19 cellular contexts compared by ENCODE assay signal in the genomic region with DNA sequence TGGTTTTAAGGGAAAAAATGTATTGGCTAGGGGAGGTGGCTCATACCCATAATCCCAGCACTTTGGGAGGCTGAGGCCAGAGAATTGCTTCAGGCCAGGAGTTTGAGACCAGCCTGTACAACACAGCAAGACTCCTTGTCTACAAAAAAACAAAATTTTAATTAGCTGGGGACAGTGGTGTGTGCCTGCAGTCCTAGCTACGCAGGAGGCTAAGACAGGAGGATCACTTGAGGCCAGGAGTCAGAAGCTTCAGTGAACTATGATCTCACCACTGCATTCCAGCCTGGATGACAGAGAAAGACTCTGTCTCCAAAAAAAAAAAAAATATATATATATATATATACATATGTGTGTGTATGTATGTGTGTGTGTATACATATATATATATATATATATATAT. TPM values are rescaled to one million over a fixed set of nuclear protein-coding genes. Genes with fewer than 3 reads are reported as not detected.
A peak's percentile ranks its signal among the peaks of the same experiment; 100 is the strongest.
DNase-seq lines count a peak whose midpoint lies in the region; ATAC-seq, FAIRE-seq and TF ChIP-seq lines count a peak whose summit lies in the region.
"Had no signal": no experiment of that assay in that cellular context is flagged by ENCODE, and none has a peak within 500 bp of the region (broad histone marks: within the 10 kb centered on the region; RNA-seq: fewer than 3 reads in every experiment).

No MANE protein-coding gene starts in this region.

- H3K36me3 Mint-ChIP-seq in CD14-positive monocyte = peaks cover 35 to 48% of the 10 kb centered on the region in 2 donors

- no peaks in the 10 kb centered on the region for H3K9me3 ChIP-seq in K562 (replicated peaks; ENCODE audit: control insufficient read depth, insufficient read depth, low read depth, low read length)
- no peaks in the 10 kb centered on the region for H3K9me3 ChIP-seq in breast epithelium
- H3K9me3 ChIP-seq: A549, BE2C, Caco-2, HAP-1 had no signal

- peak; percentile 31; the same call in 2 of the 3 replicates for ATAC-seq in K562
- ATAC-seq in GM18858 (IDR thresholded peaks at IDR 0.05; ENCODE audit: unreplicated experiment) = no peak
- ATAC-seq in Right ventricle myocardium inferior = no peak
- ATAC-seq: A549, GM12878 had no signal

- H3K27ac Mint-ChIP-seq in CD14-positive monocyte = peak overlapping the region in 5 of 7 donors; percentile 30 to 66 (median 45)
- H3K27ac Mint-ChIP-seq: CD8-positive, alpha-beta memory T cell had no signal

- in situ Hi-C loops in K562 (cut with MboI) = no loop called here

- H2AFZ ChIP-seq in K562 (ENCODE audit: low read depth, low read length) = no peak overlapping the region

- WGBS in K562 (ENCODE audit: insufficient coverage, low coverage, missing lambda C conversion rate) = 100% methylated on average over 1 of the region's 1 CpG

- H3K9me1 ChIP-seq in K562 (ENCODE audit: control insufficient read depth, insufficient read depth, low read length) = no peaks in the 10 kb centered on the region

- no peak for TF ChIP-seq EP300 in K562 (IDR thresholded peaks at IDR 0.05; ENCODE audit: low read length)

- no peak overlapping the region for H3K4me2 ChIP-seq in K562 (ENCODE audit: insufficient read depth, low read length)
- H3K4me2 ChIP-seq: A549 had no signal

- peaks cover 11% of the 10 kb centered on the region for H3K4me1 Mint-ChIP-seq in CD14-positive monocyte
- H3K4me1 Mint-ChIP-seq: CD8-positive, alpha-beta memory T cell had no signal

- intact Hi-C loops in CD14-positive monocyte (cut with micrococcal nuclease) = no loop called here
- intact Hi-C loops in K562 (cut with micrococcal nuclease) = no loop called here
- intact Hi-C loops in Right ventricle myocardium inferior (cut with DNase I) = no loop called here
- intact Hi-C loops in breast epithelium (cut with DNase I; ENCODE audit: low total_unique reads) = no loop called here

- no peaks in the 10 kb centered on the region for H3K27me3 ChIP-seq in K562 (ENCODE audit: control insufficient read depth in 2 of 2, insufficient read depth in 2 of 2, low read length in 2 of 2)
- H3K27me3 ChIP-seq in breast epithelium = no peaks in the 10 kb centered on the region
- H3K27me3 ChIP-seq: BE2C had no signal

- no peak overlapping the region for H3K9ac ChIP-seq in K562 (ENCODE audit: insufficient read depth in 1 of 2, low read depth in 2 of 2, low read length in 2 of 2)

- no peak overlapping the region for H3K4me3 ChIP-seq in K562
- H3K4me3 ChIP-seq in breast epithelium = no peak overlapping the region
- H3K4me3 ChIP-seq: A549, GM12878, HAP-1 had no signal

- H3K4me1 ChIP-seq in K562 (replicated peaks in 1 of 2; ENCODE audit: control insufficient read depth in 2 of 2, insufficient read depth in 2 of 2, low read length in 2 of 2) = no peaks in the 10 kb centered on the region
- H3K4me1 ChIP-seq in breast epithelium = no peaks in the 10 kb centered on the region
- H3K4me1 ChIP-seq: BE2C, Caco-2 had no signal

- TF ChIP-seq POLR2A in K562 (conservative IDR thresholded peaks at IDR 0.05) (no peak), breast epithelium (IDR thresholded peaks at IDR 0.05) (no peak)

- DNase-seq in CD14-positive monocyte (ENCODE audit: low spot score) = no peak
- peak; percentile 18 for DNase-seq in EH (ENCODE audit: low read depth)
- peak; percentile 23 for DNase-seq in HCEC 1CT
- DNase-seq in K562 (ENCODE audit: extremely low read depth in 1 of 4, low spot score in 3 of 4) = no peak
- no peak for DNase-seq in NCI-H146 treated with DMSO at 0.1 percent for 48 hours (lab: John Stamatoyannopoulos, UW; ENCODE audit: unreplicated experiment)
- DNase-seq in Right ventricle myocardium inferior (ENCODE audit: missing footprints) = no peak
- DNase-seq in breast epithelium (ENCODE audit: low spot score in 2 of 2) = no peak
- DNase-seq: BE2C; Caco-2; CD8-positive, alpha-beta memory T cell; DND-41; GOT3; IMR-90; KG1 had no signal

- no peak for TF ChIP-seq RAD21 in K562 (CRISPR knock-in tag; conservative IDR thresholded peaks at IDR 0.05 in 1 of 2, IDR thresholded peaks at IDR 0.05 in 1 of 2)

- H4K20me1 ChIP-seq in K562 (replicated peaks; ENCODE audit: control insufficient read depth, insufficient read depth, low read length) = no peaks in the 10 kb centered on the region

- H3K9me3 Mint-ChIP-seq in CD14-positive monocyte = no peaks in the 10 kb centered on the region
- H3K9me3 Mint-ChIP-seq: CD8-positive, alpha-beta memory T cell had no signal

- BruUV-seq in K562 (replicated peaks; lab: Mats Ljungman, UMichigan) = no TSS peak

- POLR2A ChIA-PET in K562 (lab: Yijun Ruan, JAX) = interaction anchor here (1.0 to 2.0 kb wide), 4 partner anchors 8 to 118 kb away, joined by 3 to 4 read pairs (median 3); partner anchors contain the start of gene CFAP36

- TF ChIP-seq CTCF in CD14-positive monocyte (IDR thresholded peaks at IDR 0.05) = no peak
- TF ChIP-seq CTCF in K562 (IDR thresholded peaks at IDR 0.05 in 2 of 3, conservative IDR thresholded peaks at IDR 0.05 in 1 of 3; ENCODE audit: insufficient read depth in 2 of 3, low read depth in 1 of 3, low read length in 3 of 3) = no peak
- TF ChIP-seq CTCF in breast epithelium (IDR thresholded peaks at IDR 0.05) = no peak

- no peaks in the 10 kb centered on the region for H3K27me3 Mint-ChIP-seq in CD14-positive monocyte (ENCODE audit: low read depth in 3 of 3)
- H3K27me3 Mint-ChIP-seq: CD8-positive, alpha-beta memory T cell had no signal

- H3K4me3 Mint-ChIP-seq in CD14-positive monocyte = no peak overlapping the region
- H3K4me3 Mint-ChIP-seq: CD8-positive, alpha-beta memory T cell had no signal

- H3K27ac ChIP-seq in K562 (ENCODE audit: extremely low read depth, low read depth, low read length) (no peak overlapping the region), breast epithelium (no peak overlapping the region)
- H3K27ac ChIP-seq: A549, C4-2B had no signal

- peaks cover 22% of the 10 kb centered on the region for H3K79me2 ChIP-seq in K562 (ENCODE audit: control insufficient read depth, insufficient read depth, low read length)

- no peak for FAIRE-seq in K562 (lab: Jason Lieb, UNC)
- FAIRE-seq: A549, GM12878 had no signal

- H3K36me3 ChIP-seq in K562 (ENCODE audit: control insufficient read depth, insufficient read depth, low read length) (peaks cover 35% of the 10 kb centered on the region; the same call in 2 of the 3 replicates), breast epithelium (no peaks in the 10 kb centered on the region)
- H3K36me3 ChIP-seq: BE2C had no signal

- CTCF ChIA-PET in K562 (lab: Yijun Ruan, JAX; ENCODE audit: low intra/inter-chr PET ratio) = no interaction called here

TF ChIP-seq in K562, 482 proteins besides CTCF, POLR2A, EP300 and RAD21 (continues in another document):
- TF ChIP-seq POLR3A (IDR thresholded peaks at IDR 0.05; ENCODE audit: borderline replicate concordance, extremely low read depth, insufficient read depth, insufficient read length) (no peak), ZNF253 (CRISPR knock-in tag; conservative IDR thresholded peaks at IDR 0.05) (no peak), TCF7L2 (IDR thresholded peaks at IDR 0.05; ENCODE audit: low read depth, low read length) (no peak), ZNF830 (CRISPR knock-in tag; IDR thresholded peaks at IDR 0.05) (no peak), EGR1 (conservative IDR thresholded peaks at IDR 0.05) (no peak), PURB (CRISPR knock-in tag; IDR thresholded peaks at IDR 0.05; ENCODE audit: low read depth) (no peak), EHMT2 (IDR thresholded peaks at IDR 0.05) (no peak)
- TF ChIP-seq, protein P1, sequence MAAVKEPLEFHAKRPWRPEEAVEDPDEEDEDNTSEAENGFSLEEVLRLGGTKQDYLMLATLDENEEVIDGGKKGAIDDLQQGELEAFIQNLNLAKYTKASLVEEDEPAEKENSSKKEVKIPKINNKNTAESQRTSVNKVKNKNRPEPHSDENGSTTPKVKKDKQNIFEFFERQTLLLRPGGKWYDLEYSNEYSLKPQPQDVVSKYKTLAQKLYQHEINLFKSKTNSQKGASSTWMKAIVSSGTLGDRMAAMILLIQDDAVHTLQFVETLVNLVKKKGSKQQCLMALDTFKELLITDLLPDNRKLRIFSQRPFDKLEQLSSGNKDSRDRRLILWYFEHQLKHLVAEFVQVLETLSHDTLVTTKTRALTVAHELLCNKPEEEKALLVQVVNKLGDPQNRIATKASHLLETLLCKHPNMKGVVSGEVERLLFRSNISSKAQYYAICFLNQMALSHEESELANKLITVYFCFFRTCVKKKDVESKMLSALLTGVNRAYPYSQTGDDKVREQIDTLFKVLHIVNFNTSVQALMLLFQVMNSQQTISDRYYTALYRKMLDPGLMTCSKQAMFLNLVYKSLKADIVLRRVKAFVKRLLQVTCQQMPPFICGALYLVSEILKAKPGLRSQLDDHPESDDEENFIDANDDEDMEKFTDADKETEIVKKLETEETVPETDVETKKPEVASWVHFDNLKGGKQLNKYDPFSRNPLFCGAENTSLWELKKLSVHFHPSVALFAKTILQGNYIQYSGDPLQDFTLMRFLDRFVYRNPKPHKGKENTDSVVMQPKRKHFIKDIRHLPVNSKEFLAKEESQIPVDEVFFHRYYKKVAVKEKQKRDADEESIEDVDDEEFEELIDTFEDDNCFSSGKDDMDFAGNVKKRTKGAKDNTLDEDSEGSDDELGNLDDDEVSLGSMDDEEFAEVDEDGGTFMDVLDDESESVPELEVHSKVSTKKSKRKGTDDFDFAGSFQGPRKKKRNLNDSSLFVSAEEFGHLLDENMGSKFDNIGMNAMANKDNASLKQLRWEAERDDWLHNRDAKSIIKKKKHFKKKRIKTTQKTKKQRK (IDR thresholded peaks at IDR 0.05; ENCODE audit: borderline replicate concordance, low read depth, low read length) = no peak

RNA-seq across cellular contexts. Expression of gene CCDC88A, which starts 18.5 kb away (rescaled TPM):
- polyA plus RNA-seq in CD14-positive monocyte (10 to 100 TPM in 1 of 2 donors, 1 to 10 TPM in 1; 9.9 to 17.9 TPM), K562 (2011; rRNA removed) (63.8 and 71.5 TPM in 2 replicates), K562 (2014; fragmentation: Illumina TruSeq; extraction: Trizol) (45.6 and 55.6 TPM in 2 replicates), K562 (2014; fragmentation: Nextera tagmentation; extraction: Ambion mirVana) (10 to 100 TPM; 29.3 to 30.3 TPM), K562 (2014; rRNA removed) (30.5 and 33.5 TPM in 2 replicates)
- 92.0 and 356 TPM in 2 replicates for total RNA-seq in K562 (2011; cell fraction: chromatin; rRNA removed; ENCODE audit: low replicate concordance)
- total RNA-seq in K562 (2011; cell fraction: nucleolus; rRNA removed) = 44.2 and 71.7 TPM in 2 replicates
- total RNA-seq in K562 (2011; cell fraction: nucleoplasm; rRNA removed) = 155 and 284 TPM in 2 replicates
- total RNA-seq in K562 (2014; rRNA removed) (43.9 and 50.8 TPM in 2 replicates), K562 (2014; rRNA removed; fragmentation: Illumina TruSeq; extraction: Trizol) (98.2 and 102 TPM in 2 replicates), K562 (2015; rRNA removed; fragmentation: Illumina TruSeq; extraction: Trizol) (88.3 and 102 TPM in 2 replicates), K562 (2021) (65.6 and 68.8 TPM in 2 replicates), Right ventricle myocardium inferior (20.0 TPM), breast epithelium (10 to 100 TPM; 36.1 to 74.6 (median 50.1) TPM)
- 15.1 and 24.2 TPM in 2 replicates for polyA plus RNA-seq in K562 (2011; cell fraction: cytosol; rRNA removed)
- 61.4 and 72.4 TPM in 2 replicates for polyA plus RNA-seq in K562 (2011; cell fraction: nucleus; rRNA removed)
- polyA plus RNA-seq in K562 (2012) = 32.7 and 34.8 TPM in 2 replicates
- 209 and 231 TPM in 2 replicates for polyA minus RNA-seq in K562 (2011; rRNA and poly(A)+ RNA removed)
- polyA minus RNA-seq in K562 (2011; cell fraction: cytosol; rRNA and poly(A)+ RNA removed) = 44.0 and 48.9 TPM in 2 replicates
- polyA minus RNA-seq in K562 (2011; cell fraction: nucleus; rRNA and poly(A)+ RNA removed) = 93.4 and 163 TPM in 2 replicates

Comparison
In these comparisons a context has a peak if more than half of its experiments do, and no peak if none do; other contexts are left out.
1. DNase-seq: peak in EH (single experiment) and HCEC 1CT (single experiment); none in CD14-positive monocyte (single experiment), K562 (0 of 4), NCI-H146 treated with DMSO at 0.1 percent for 48 hours (single experiment), Right ventricle myocardium inferior (single experiment) and breast epithelium (0 of 2).